8 cellular contexts compared by ENCODE assay signal in the genomic region with DNA sequence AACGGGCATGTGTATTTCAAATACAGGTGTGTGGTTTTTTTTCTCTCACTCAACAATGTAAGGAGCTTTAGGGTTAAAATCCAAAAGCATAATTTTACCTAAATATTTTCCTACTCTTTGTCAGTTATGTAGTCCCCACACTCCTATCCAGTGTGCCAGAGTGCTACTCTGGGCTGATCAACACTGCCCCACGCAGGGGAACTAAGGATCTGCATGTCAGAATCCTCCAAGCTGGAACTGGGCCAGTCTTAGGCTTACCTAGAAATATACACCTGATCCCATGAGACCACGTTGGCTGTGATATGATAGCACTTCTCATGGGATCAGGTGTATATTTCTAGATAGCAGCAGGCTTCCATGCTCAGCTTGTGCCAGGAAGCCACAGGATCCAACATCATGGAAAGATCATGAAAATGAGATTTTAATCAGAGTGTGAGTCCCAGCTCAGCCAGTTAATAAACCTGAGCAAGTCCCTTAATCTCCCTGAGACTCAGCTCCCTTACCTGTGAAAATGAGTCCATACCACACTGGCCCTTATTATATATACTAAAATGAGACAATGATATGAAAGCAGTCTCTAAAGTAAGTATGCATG. TPM values are rescaled to one million over a fixed set of nuclear protein-coding genes. Genes with fewer than 3 reads are reported as not detected.
DNase-seq lines count a peak whose midpoint lies in the region; ATAC-seq and TF ChIP-seq lines count a peak whose summit lies in the region.

No MANE protein-coding gene starts in this region.

- H3K27ac ChIP-seq in PC-9, result no peak overlapping the region
- no peak overlapping the region for H3K27ac ChIP-seq in esophagus squamous epithelium

- ATAC-seq in GM21360 (IDR thresholded peaks at IDR 0.05; ENCODE audit: unreplicated experiment), result peak; percentile 38
- ATAC-seq in HG03575 (IDR thresholded peaks at IDR 0.05; ENCODE audit: extremely low read depth, insufficient number of reproducible peaks, low FRiP score, unreplicated experiment), result peak; percentile 33
- ATAC-seq in mucosa of descending colon, result peak; percentile 69

- TF ChIP-seq POLR2A in esophagus squamous epithelium (IDR thresholded peaks at IDR 0.05), result no peak

- H3K36me3 ChIP-seq in PC-9 (ENCODE audit: low read depth) (no peaks in the 10 kb centered on the region), mucosa of descending colon (ENCODE audit: low read depth) (no peaks in the 10 kb centered on the region), esophagus squamous epithelium (no peaks in the 10 kb centered on the region)

- DNase-seq in EH (ENCODE audit: low read depth) (peak; percentile 5), PC-9 (peak in 1 of 2 experiments; percentile 39), astrocyte of the spinal cord (ENCODE audit: low read depth, low spot score) (no peak), mucosa of descending colon (peak in 2 of 3 donors; percentile 27 to 28), esophagus squamous epithelium (lab: John Stamatoyannopoulos, UW) (no peak), NCI-H187 treated with DMSO at 0.1 percent for 48 hours (lab: John Stamatoyannopoulos, UW) (no peak)

- CTCF ChIA-PET in PC-9 (lab: Charles Lee), result no interaction called here

- POLR2A ChIA-PET in PC-9 (lab: Charles Lee; ENCODE audit: unreplicated experiment), result interaction anchor here (0.6 kb wide), 1 partner anchor 12 kb away, joined by 4 read pairs; no protein-coding TSS in a partner anchor

- H4K20me1 ChIP-seq in PC-9 (ENCODE audit: insufficient read depth), result no peaks in the 10 kb centered on the region

- in situ Hi-C loops in astrocyte of the spinal cord (cut with HindIII; ENCODE audit: low sequenced_read_pairs), result no loop called here

- no peak overlapping the region for H2AFZ ChIP-seq in PC-9

- peak; percentile 81 for TF ChIP-seq CTCF in PC-9 (conservative IDR thresholded peaks at IDR 0.05)
- TF ChIP-seq CTCF in astrocyte of the spinal cord (IDR thresholded peaks at IDR 0.05; ENCODE audit: low read depth, low read length), result peak; percentile 53
- TF ChIP-seq CTCF in mucosa of descending colon (IDR thresholded peaks at IDR 0.05), result no peak
- TF ChIP-seq CTCF in esophagus squamous epithelium (IDR thresholded peaks at IDR 0.05), result peak in 2 of 6 experiments; percentile 15 to 26

- H3K9me3 ChIP-seq in PC-9 (ENCODE audit: insufficient read depth, low read depth), result no peaks in the 10 kb centered on the region; the same call in 1 of the 2 replicates
- H3K9me3 ChIP-seq in mucosa of descending colon, result no peaks in the 10 kb centered on the region
- no peaks in the 10 kb centered on the region for H3K9me3 ChIP-seq in esophagus squamous epithelium

- no peaks in the 10 kb centered on the region for H3F3A ChIP-seq in PC-9 (ENCODE audit: insufficient read depth, low read depth)

- no TSS peak for BruUV-seq in PC-9 (replicated peaks; lab: Mats Ljungman, UMichigan)

- H3K9me2 ChIP-seq in PC-9 (ENCODE audit: insufficient read depth), result 0 out of 2 replicates have a peak, but pooled peaks cover 2% of the 10 kb centered on the region

- WGBS in esophagus squamous epithelium, 2 donors, result 45 to 54% methylated on average over 3 of the region's 3 CpGs

- no peaks in the 10 kb centered on the region for H3K4me1 ChIP-seq in PC-9 (replicated peaks; ENCODE audit: insufficient read depth)
- H3K4me1 ChIP-seq in mucosa of descending colon (ENCODE audit: low read depth), result no peaks in the 10 kb centered on the region
- H3K4me1 ChIP-seq in esophagus squamous epithelium, result no peaks in the 10 kb centered on the region

- intact Hi-C loops in PC-9 (cut with micrococcal nuclease; ENCODE audit: unreplicated experiment), result no loop called here
- intact Hi-C loops in mucosa of descending colon (cut with DNase I, micrococcal nuclease), result no loop called here
- intact Hi-C loops in esophagus squamous epithelium (cut with DNase I), result no loop called here

- no peak overlapping the region for H3K4me2 ChIP-seq in PC-9

- H3K4me3 ChIP-seq in PC-9, result no peak overlapping the region
- no peak overlapping the region for H3K4me3 ChIP-seq in astrocyte of the spinal cord (ENCODE audit: low read depth, low read length)
- H3K4me3 ChIP-seq in mucosa of descending colon, result no peak overlapping the region
- no peak overlapping the region for H3K4me3 ChIP-seq in esophagus squamous epithelium

- no peaks in the 10 kb centered on the region for H3K79me2 ChIP-seq in PC-9 (ENCODE audit: low read depth)

- H3K27me3 ChIP-seq in PC-9 (ENCODE audit: insufficient read depth, low read depth), result no peaks in the 10 kb centered on the region
- H3K27me3 ChIP-seq in esophagus squamous epithelium, result no peaks in the 10 kb centered on the region

RNA-seq across cellular contexts. Expression of gene CCDC141, which starts 29.7 kb away (rescaled TPM):
- total RNA-seq in PC-9 (2021) (not detected in 2 replicates), mucosa of descending colon (1 to 10 TPM; 1.5 to 7.4 (median 1.8) TPM), esophagus squamous epithelium (1 to 10 TPM in 2 of 4 donors, under 1 TPM in 2; 0.26 to 3.1 (median 1.1) TPM)

Comparison
In these comparisons a context has a peak if more than half of its experiments do, and no peak if none do; other contexts are left out.
1. DNase-seq: peak in EH (single experiment) and mucosa of descending colon (2 of 3); none in astrocyte of the spinal cord (single experiment), esophagus squamous epithelium (single experiment) and NCI-H187 treated with DMSO at 0.1 percent for 48 hours (single experiment).
2. Peak in every context shown above with its lines, with median percentiles within 50 percentile points of each other: ATAC-seq.